Comparison of ENCODE assay signal across 23 cellular contexts in the genomic region with DNA sequence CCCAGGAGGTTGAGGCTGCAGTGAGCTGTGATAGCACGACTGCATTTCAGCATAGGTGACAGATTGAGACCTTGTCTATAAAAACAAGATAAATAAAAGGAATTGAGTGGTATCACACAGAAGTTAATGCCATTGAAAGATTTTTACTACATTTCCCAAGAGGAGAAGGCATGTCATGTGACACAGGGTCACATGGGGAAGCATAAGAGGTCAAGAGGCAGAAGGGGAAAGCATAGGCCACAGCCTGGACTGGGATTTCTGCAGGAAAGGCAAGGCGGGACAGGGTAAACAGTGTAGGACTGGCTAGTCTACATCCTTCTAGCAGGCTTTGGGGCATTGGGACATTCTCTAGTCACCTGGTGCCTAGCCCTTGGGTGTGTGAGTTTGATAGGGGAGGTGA.
"Had no signal": no experiment of that assay in that cellular context is flagged by ENCODE, and none has a peak within 500 bp of the region (broad histone marks: within the 10 kb centered on the region; RNA-seq: fewer than 3 reads in every experiment).

No MANE protein-coding gene starts in this region.

- H3K4me3 ChIP-seq: left ventricle myocardium inferior, lung, mucosa of descending colon, pancreas, prostate gland, skin epidermis, spleen, tibial nerve, vagina had no signal

- H3K27me3 ChIP-seq: pancreas, spleen, vagina had no signal

- H3K4me1 ChIP-seq: left ventricle myocardium inferior, pancreas, prostate gland, vagina had no signal

- FAIRE-seq: islet of Langerhans, pancreas had no signal

- ATAC-seq: mucosa of descending colon; naive thymus-derived CD4-positive, alpha-beta T cell; natural killer cell treated with Interleukin-12 subunit alpha and Interleukin-12 subunit beta and Interleukin-15 and Interleukin-18, amount 100 ng/mL, for 72 hours; pancreas; right cardiac atrium; sciatic nerve; stimulated activated effector memory CD8-positive, alpha-beta T cell treated with anti-CD3 and anti-CD28 coated beads, Interleukin-12 subunit alpha, Interleukin-12 subunit beta, amount 100 ng/mL, for 72 hours had no signal

- H3K9me3 ChIP-seq: left ventricle myocardium inferior, mucosa of descending colon, pancreas, prostate gland, spleen, tibial nerve, vagina had no signal

- H3K27ac ChIP-seq: left ventricle myocardium inferior, pancreas, prostate gland, skin epidermis, spleen, tibial nerve, vagina had no signal

- DNase-seq: hypothalamus; immature natural killer cell; left ventricle myocardium inferior; mesendoderm; midbrain; mucosa of descending colon; naive thymus-derived CD4-positive, alpha-beta T cell; pancreas; posterior cingulate gyrus; retina; right cardiac atrium; spleen; stimulated activated CD4-positive, alpha-beta T cell treated with anti-CD3 and anti-CD28 coated beads, Interleukin-4, amount 100 ng/mL, for 24 hours; stimulated activated naive CD4-positive, alpha-beta T cell had no signal

- H3K36me3 ChIP-seq: left ventricle myocardium inferior, pancreas, prostate gland, spleen, tibial nerve, vagina had no signal
